8 cellular contexts compared by ENCODE assay signal in the genomic region with DNA sequence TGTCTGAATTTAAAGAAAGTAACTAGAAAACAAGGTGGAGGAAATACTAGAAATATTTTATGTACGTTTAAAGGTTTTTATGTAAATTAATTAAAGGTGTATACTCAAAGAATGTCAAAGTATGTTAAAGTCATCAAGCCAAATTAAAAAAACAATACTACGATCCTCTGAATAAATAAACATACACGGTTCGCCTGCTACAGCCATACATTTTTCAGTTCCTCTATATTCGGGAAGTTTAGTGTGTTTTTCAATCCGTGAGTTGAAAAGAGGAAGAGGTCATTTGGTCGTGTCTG. TPM values are rescaled to one million over a fixed set of nuclear protein-coding genes. Genes with fewer than 3 reads are reported as not detected.
DNase-seq lines count a peak whose midpoint lies in the region; ATAC-seq and TF ChIP-seq lines count a peak whose summit lies in the region.

No MANE protein-coding gene starts in this region.

- H2BK12ac ChIP-seq in trophoblast cell (ENCODE audit: low read length): no peak overlapping the region

- H3K23ac ChIP-seq in trophoblast cell (ENCODE audit: low read length): no peak overlapping the region

- TF ChIP-seq CTCF in RWPE2 (IDR thresholded peaks at IDR 0.05; ENCODE audit: poor library complexity, severe bottlenecking): no peak
- no peak for TF ChIP-seq CTCF in epithelial cell of proximal tubule (conservative IDR thresholded peaks at IDR 0.05; ENCODE audit: low read depth, low read length)

- H3K18ac ChIP-seq in trophoblast cell (ENCODE audit: low read length): peak overlapping the region; percentile 88

- H3K27me3 ChIP-seq in RWPE2 (ENCODE audit: insufficient read depth, poor library complexity, severe bottlenecking): no peaks in the 10 kb centered on the region
- H3K27me3 ChIP-seq in trophoblast cell (ENCODE audit: insufficient read depth, low read length): no peaks in the 10 kb centered on the region

- peak overlapping the region; percentile 83 for H4K8ac ChIP-seq in trophoblast cell (ENCODE audit: low read depth, low read length)

- peak overlapping the region; percentile 78 for H3K4me3 ChIP-seq in RWPE2 (ENCODE audit: severe bottlenecking)
- H3K4me3 ChIP-seq in epithelial cell of proximal tubule (ENCODE audit: low read depth, low read length): peak overlapping the region; percentile 72
- H3K4me3 ChIP-seq in trophoblast cell (ENCODE audit: low read depth, low read length): peak overlapping the region; percentile 93

- H4K91ac ChIP-seq in trophoblast cell (ENCODE audit: low read depth, low read length): peak overlapping the region; percentile 83

- H3K4me2 ChIP-seq in trophoblast cell (ENCODE audit: low read length): peak overlapping the region; percentile 96

- ATAC-seq in RWPE2 (ENCODE audit: low read depth): no peak

- H2BK5ac ChIP-seq in trophoblast cell (ENCODE audit: low read depth, low read length, poor library complexity): peak overlapping the region; percentile 29

- peak overlapping the region; percentile 40 for H4K12ac ChIP-seq in trophoblast cell (ENCODE audit: low read depth, low read length)

- H3K4ac ChIP-seq in trophoblast cell (ENCODE audit: low read depth, low read length): peak overlapping the region; percentile 43

- H3K36me3 ChIP-seq in ES-I3 (ENCODE audit: insufficient read depth, low read length): no peaks in the 10 kb centered on the region
- no peaks in the 10 kb centered on the region for H3K36me3 ChIP-seq in RWPE2 (ENCODE audit: low read depth)
- peaks cover 2% of the 10 kb centered on the region in 2 experiments for H3K36me3 ChIP-seq in trophoblast cell (ENCODE audit: control insufficient read depth in 1 of 2, insufficient read depth in 2 of 2, low read length in 2 of 2)

- peak overlapping the region; percentile 27 for H3K27ac ChIP-seq in RWPE2 (ENCODE audit: poor library complexity, severe bottlenecking)
- H3K27ac ChIP-seq in trophoblast cell (ENCODE audit: low read depth, low read length): peak overlapping the region; percentile 68

- no peak overlapping the region for H2BK120ac ChIP-seq in trophoblast cell (ENCODE audit: insufficient read depth, low read length, poor library complexity)

- no peak for DNase-seq in RWPE2 (ENCODE audit: low spot score)
- no peak for DNase-seq in epithelial cell of proximal tubule (ENCODE audit: low read depth)
- DNase-seq in trophoblast cell: no peak
- DNase-seq in stimulated activated CD4-positive, alpha-beta T cell treated with anti-CD3 and anti-CD28 coated beads, Interleukin-4, amount 100 ng/mL, for 24 hours: no peak
- no peak for DNase-seq in DMS114 treated with DMSO at 0.1 percent for 48 hours (lab: John Stamatoyannopoulos, UW; ENCODE audit: unreplicated experiment)
- no peak for DNase-seq in islet precursor cell
- DNase-seq in central memory CD4-positive, alpha-beta T cell: no peak

- H3K9ac ChIP-seq in ES-I3 (ENCODE audit: low read depth, low read length): peak overlapping the region; percentile 88
- peak overlapping the region; percentile 70 for H3K9ac ChIP-seq in trophoblast cell (ENCODE audit: low read length)

- H3K79me1 ChIP-seq in trophoblast cell (ENCODE audit: low read length): peaks cover 6% of the 10 kb centered on the region

- H3K79me2 ChIP-seq in trophoblast cell (ENCODE audit: control insufficient read depth, insufficient read depth, low read length, poor library complexity): peaks cover 4% of the 10 kb centered on the region

- no CpG with 5 or more reads among the region's 7 CpGs for WGBS in trophoblast cell (ENCODE audit: extremely low coverage, insufficient coverage, insufficient read length)

- H2AK5ac ChIP-seq in trophoblast cell (ENCODE audit: low read length): no peak overlapping the region

- H2AFZ ChIP-seq in trophoblast cell (ENCODE audit: insufficient read depth, low read length, poor library complexity): peak overlapping the region; percentile 90

- H3K9me3 ChIP-seq in ES-I3 (ENCODE audit: control insufficient read depth, insufficient read depth, low read length): no peaks in the 10 kb centered on the region
- peaks cover 4% of the 10 kb centered on the region for H3K9me3 ChIP-seq in RWPE2 (ENCODE audit: severe bottlenecking)
- no peaks in the 10 kb centered on the region for H3K9me3 ChIP-seq in trophoblast cell (ENCODE audit: insufficient read depth, low read depth, low read length)

- H3K4me1 ChIP-seq in ES-I3 (ENCODE audit: insufficient read depth, low read length): no peaks in the 10 kb centered on the region
- H3K4me1 ChIP-seq in RWPE2 (ENCODE audit: insufficient read depth, poor library complexity, severe bottlenecking): peaks cover 16% of the 10 kb centered on the region
- peaks cover 0 to 2% of the 10 kb centered on the region in 2 experiments for H3K4me1 ChIP-seq in trophoblast cell (ENCODE audit: control insufficient read depth in 1 of 2, insufficient read depth in 2 of 2, low read length in 2 of 2)

- peak overlapping the region; percentile 82 for H3K14ac ChIP-seq in trophoblast cell (ENCODE audit: low read length)

RNA-seq across cellular contexts. Expression of a gene that starts 0.6 kb away (rescaled TPM):
- total RNA-seq in epithelial cell of proximal tubule: 25.8 and 36.8 TPM in 2 replicates
- polyA plus RNA-seq in trophoblast cell (2013): 23.4 TPM in 2 replicates

RNA-seq across cellular contexts. Expression of a gene that starts 25.8 kb away (rescaled TPM):
- total RNA-seq in epithelial cell of proximal tubule: not detected in 2 replicates
- not detected in 2 replicates for polyA plus RNA-seq in trophoblast cell (2013)

RNA-seq across cellular contexts. Expression of a gene that starts 40.2 kb away (rescaled TPM):
- total RNA-seq in epithelial cell of proximal tubule: not detected in 2 replicates
- polyA plus RNA-seq in trophoblast cell (2013): not detected in 2 replicates

RNA-seq across cellular contexts. Expression of a gene that starts 57.8 kb away (rescaled TPM):
- total RNA-seq in epithelial cell of proximal tubule: not detected in 2 replicates
- polyA plus RNA-seq in trophoblast cell (2013): not detected in 2 replicates
